In the genomic region with DNA sequence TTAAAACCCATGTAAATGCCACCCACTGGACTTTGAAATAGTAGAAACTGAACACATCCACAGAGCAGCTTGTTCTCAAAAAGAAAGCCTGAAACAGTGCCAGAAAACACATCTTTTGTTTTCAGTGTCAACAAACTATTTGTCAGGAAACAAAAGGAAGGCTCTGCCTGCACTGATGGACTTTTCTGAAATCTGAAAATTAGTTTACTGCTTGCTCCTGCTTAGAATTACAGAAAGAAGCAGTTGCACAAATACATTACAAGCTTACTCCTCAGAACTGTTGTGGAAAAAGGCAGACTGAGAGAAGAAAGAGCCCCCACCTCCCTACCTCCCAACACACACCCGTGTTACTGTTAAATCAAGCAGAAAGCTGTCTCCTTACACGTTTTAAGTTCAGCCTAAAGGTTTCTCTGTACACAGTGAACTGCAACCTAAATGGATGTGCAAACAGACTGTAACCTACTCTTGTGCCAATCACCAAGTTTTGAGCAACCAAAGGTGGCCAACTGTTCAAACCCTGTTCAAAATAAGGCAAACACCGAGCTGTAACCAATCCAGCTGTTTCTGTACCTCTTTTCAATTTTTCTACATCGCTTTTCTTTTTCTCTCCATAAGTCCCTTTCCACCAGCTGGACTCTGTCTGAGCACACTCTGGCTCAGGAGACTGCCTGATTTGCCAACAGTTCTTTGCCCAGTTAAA, we compare ENCODE assay signal across 10 cellular contexts. TPM values are rescaled to one million over a fixed set of nuclear protein-coding genes. Genes with fewer than 3 reads are reported as not detected.
DNase-seq lines count a peak whose midpoint lies in the region; ATAC-seq, FAIRE-seq and TF ChIP-seq lines count a peak whose summit lies in the region.
"Had no signal": no experiment of that assay in that cellular context is flagged by ENCODE, and none has a peak within 500 bp of the region (broad histone marks: within the 10 kb centered on the region; RNA-seq: fewer than 3 reads in every experiment).

No MANE protein-coding gene starts in this region.

- no peak for TF ChIP-seq POLR2A in breast epithelium (IDR thresholded peaks at IDR 0.05)

- no peaks in the 10 kb centered on the region for H3K36me3 Mint-ChIP-seq in activated CD4-positive, alpha-beta T cell treated with anti-CD3 and anti-CD28 coated beads, Interleukin-2, amount 10 ng/mL, durations not matched to agents 24 days and 14 days (ENCODE audit: low read depth)

- no peak for FAIRE-seq in frontal cortex (lab: Jason Lieb, UNC)

- H3K4me3 Mint-ChIP-seq in activated CD4-positive, alpha-beta T cell treated with anti-CD3 and anti-CD28 coated beads, Interleukin-2, amount 10 ng/mL, durations not matched to agents 24 days and 14 days: no peak overlapping the region
- H3K4me3 Mint-ChIP-seq: activated naive CD4-positive, alpha-beta T cell treated with anti-CD3 and anti-CD28 coated beads for 36 hours had no signal

- TF ChIP-seq CTCF in breast epithelium (IDR thresholded peaks at IDR 0.05): no peak

- H3K36me3 ChIP-seq in breast epithelium: no peaks in the 10 kb centered on the region

- peaks cover 36% of the 10 kb centered on the region for H3K27me3 Mint-ChIP-seq in activated CD4-positive, alpha-beta T cell treated with anti-CD3 and anti-CD28 coated beads, Interleukin-2, amount 10 ng/mL, durations not matched to agents 24 days and 14 days

- H3K27ac ChIP-seq in breast epithelium: peak overlapping the region; percentile 30

- no peaks in the 10 kb centered on the region for H3K9me3 ChIP-seq in breast epithelium

- no peaks in the 10 kb centered on the region for H3K4me1 Mint-ChIP-seq in activated CD4-positive, alpha-beta T cell treated with anti-CD3 and anti-CD28 coated beads, Interleukin-2, amount 10 ng/mL, durations not matched to agents 24 days and 14 days

- intact Hi-C loops in breast epithelium (cut with DNase I; ENCODE audit: low total_unique reads): no loop called here
- intact Hi-C loops in activated CD4-positive, alpha-beta T cell treated with anti-CD3 and anti-CD28 coated beads, Interleukin-2, amount 10 ng/mL, durations not matched to agents 24 days and 14 days (cut with micrococcal nuclease): no loop called here

- H3K4me3 ChIP-seq in GM08714 (ENCODE audit: low read length) (peak overlapping the region; percentile 26; the same call in 1 of the 2 replicates), breast epithelium (no peak overlapping the region)

- peak; percentile 25 for ATAC-seq in HG02798 (IDR thresholded peaks at IDR 0.05; ENCODE audit: poor library complexity, unreplicated experiment)

- no peaks in the 10 kb centered on the region for H3K27me3 ChIP-seq in breast epithelium

- H3K4me1 ChIP-seq in breast epithelium: no peaks in the 10 kb centered on the region

- no peaks in the 10 kb centered on the region for H3K9me3 Mint-ChIP-seq in activated CD4-positive, alpha-beta T cell treated with anti-CD3 and anti-CD28 coated beads, Interleukin-2, amount 10 ng/mL, durations not matched to agents 24 days and 14 days
- H3K9me3 Mint-ChIP-seq: activated naive CD4-positive, alpha-beta T cell treated with anti-CD3 and anti-CD28 coated beads for 36 hours had no signal

- DNase-seq in breast epithelium (ENCODE audit: low spot score in 2 of 2): no peak
- DNase-seq in midbrain (lab: John Stamatoyannopoulos, UW): peak; percentile 70
- no peak for DNase-seq in stimulated activated CD4-positive, alpha-beta T cell treated with anti-CD3 and anti-CD28 coated beads, Interleukin-2, amount 100 ng/mL, for 24 hours
- no peak for DNase-seq in frontal cortex (ENCODE audit: low spot score in 2 of 2)
- no peak for DNase-seq in activated CD4-positive, alpha-beta T cell treated with anti-CD3 and anti-CD28 coated beads, Interleukin-2, amount 10 ng/mL, durations not matched to agents 24 days and 14 days
- DNase-seq in SW 1271 (lab: John Stamatoyannopoulos, UW): no peak
- DNase-seq: activated naive CD4-positive, alpha-beta T cell treated with anti-CD3 and anti-CD28 coated beads for 36 hours; EL had no signal

- H3K27ac Mint-ChIP-seq in activated CD4-positive, alpha-beta T cell treated with anti-CD3 and anti-CD28 coated beads, Interleukin-2, amount 10 ng/mL, durations not matched to agents 24 days and 14 days: no peak overlapping the region
- H3K27ac Mint-ChIP-seq: activated naive CD4-positive, alpha-beta T cell treated with anti-CD3 and anti-CD28 coated beads for 36 hours had no signal

RNA-seq across cellular contexts. Expression of a gene that starts 43.7 kb away (rescaled TPM):
- total RNA-seq in breast epithelium (10 to 100 TPM in 1 of 3 donors, 1 to 10 TPM in 1, under 1 TPM in 1; 0.64 to 10.5 (median 5.9) TPM), frontal cortex (0.41 TPM)
- total RNA-seq in activated CD4-positive, alpha-beta T cell treated with anti-CD3 and anti-CD28 coated beads, Interleukin-2, amount 10 ng/mL, durations not matched to agents 24 days and 14 days: not detected in 2 replicates
- total RNA-seq: activated naive CD4-positive, alpha-beta T cell treated with anti-CD3 and anti-CD28 coated beads for 36 hours had no signal
